Comparison of ENCODE assay signal across 1 cellular context in genomic region chr1:114037503-114037890, GRCh38.
TF ChIP-seq lines count a peak whose summit lies in the region.

No MANE protein-coding gene starts in this region.

TF ChIP-seq in H1, 55 proteins besides CTCF, POLR2A, EP300 and RAD21:
- TF ChIP-seq KDM1A (IDR thresholded peaks at IDR 0.05; ENCODE audit: borderline replicate concordance, low read length) (no peak), HDAC2 (IDR thresholded peaks at IDR 0.05; ENCODE audit: borderline replicate concordance in 1 of 2, low read depth in 2 of 2, low read length in 2 of 2) (no peak), PHF8 (conservative IDR thresholded peaks at IDR 0.05; ENCODE audit: low read depth, low read length) (no peak), CHD1 (IDR thresholded peaks at IDR 0.05; ENCODE audit: low read depth, low read length) (no peak), RFX5 (IDR thresholded peaks at IDR 0.05; ENCODE audit: borderline replicate concordance, low read depth, low read length) (no peak), JUND (IDR thresholded peaks at IDR 0.05; ENCODE audit: low read length) (no peak), CBX5 (IDR thresholded peaks at IDR 0.05; ENCODE audit: low read depth, low read length) (no peak), BRCA1 (IDR thresholded peaks at IDR 0.05; ENCODE audit: low read depth, low read length) (no peak), MAFK (IDR thresholded peaks at IDR 0.05; ENCODE audit: low read depth, low read length) (no peak), KDM4A (IDR thresholded peaks at IDR 0.05; ENCODE audit: low read depth, low read length, severe bottlenecking) (no peak), CREB1 (IDR thresholded peaks at IDR 0.05) (no peak), TAF1 (IDR thresholded peaks at IDR 0.05; ENCODE audit: low read depth, low read length) (no peak), CTBP2 (IDR thresholded peaks at IDR 0.05; ENCODE audit: borderline replicate concordance, insufficient read depth, insufficient read length, low read length) (no peak), GTF2F1 (IDR thresholded peaks at IDR 0.05; ENCODE audit: borderline replicate concordance, low read depth, low read length) (no peak), POLR2AphosphoS5 (IDR thresholded peaks at IDR 0.05; ENCODE audit: low read depth, low read length) (no peak), NANOG (IDR thresholded peaks at IDR 0.05; ENCODE audit: insufficient read depth, low read depth, low read length, poor library complexity, severe bottlenecking) (no peak), BACH1 (IDR thresholded peaks at IDR 0.05; ENCODE audit: low read length) (no peak), ZNF274 (IDR thresholded peaks at IDR 0.05; ENCODE audit: borderline replicate concordance, extremely low read depth, low read length) (no peak)
- TF ChIP-seq, protein P1, sequence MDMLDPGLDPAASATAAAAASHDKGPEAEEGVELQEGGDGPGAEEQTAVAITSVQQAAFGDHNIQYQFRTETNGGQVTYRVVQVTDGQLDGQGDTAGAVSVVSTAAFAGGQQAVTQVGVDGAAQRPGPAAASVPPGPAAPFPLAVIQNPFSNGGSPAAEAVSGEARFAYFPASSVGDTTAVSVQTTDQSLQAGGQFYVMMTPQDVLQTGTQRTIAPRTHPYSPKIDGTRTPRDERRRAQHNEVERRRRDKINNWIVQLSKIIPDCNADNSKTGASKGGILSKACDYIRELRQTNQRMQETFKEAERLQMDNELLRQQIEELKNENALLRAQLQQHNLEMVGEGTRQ (IDR thresholded peaks at IDR 0.05; ENCODE audit: low read length) = no peak
